17 cellular contexts compared by ENCODE assay signal in the genomic region with DNA sequence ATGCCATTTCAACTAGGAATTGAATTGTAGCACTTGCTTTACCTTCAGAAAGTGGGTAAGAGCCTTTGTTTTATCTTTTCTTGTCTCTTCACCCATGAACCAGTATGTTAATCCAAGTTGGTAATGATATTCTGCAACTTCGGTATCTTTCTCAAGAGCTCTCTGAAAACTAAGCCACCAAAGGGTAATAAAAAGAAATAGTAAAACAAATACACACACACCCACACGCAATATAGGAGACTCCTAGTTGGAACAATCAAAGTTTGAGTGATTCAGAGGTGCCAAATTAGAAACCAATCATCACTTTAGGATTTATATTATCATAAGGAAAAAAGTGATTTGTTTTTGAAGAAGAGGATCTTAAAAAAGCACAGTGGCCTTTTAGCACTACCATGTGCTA. TPM values are rescaled to one million over a fixed set of nuclear protein-coding genes. Genes with fewer than 3 reads are reported as not detected.
DNase-seq lines count a peak whose midpoint lies in the region; ATAC-seq and TF ChIP-seq lines count a peak whose summit lies in the region.
"Had no signal": no experiment of that assay in that cellular context is flagged by ENCODE, and none has a peak within 500 bp of the region (broad histone marks: within the 10 kb centered on the region; RNA-seq: fewer than 3 reads in every experiment).

No MANE protein-coding gene starts in this region.

- H3K4me3 Mint-ChIP-seq in H9 = no peak overlapping the region
- H3K4me3 Mint-ChIP-seq: CD14-positive monocyte; CD4-positive, CD25-positive, alpha-beta regulatory T cell; CD8-positive, alpha-beta T cell had no signal

- H2AK5ac ChIP-seq in H9 (ENCODE audit: insufficient read length, low read length) = no peak overlapping the region

- H3K4me1 Mint-ChIP-seq in H9 = no peaks in the 10 kb centered on the region
- H3K4me1 Mint-ChIP-seq: CD14-positive monocyte had no signal

- H3K27me3 Mint-ChIP-seq in H9 (ENCODE audit: low read depth) = no peaks in the 10 kb centered on the region
- H3K27me3 Mint-ChIP-seq: CD4-positive, CD25-positive, alpha-beta regulatory T cell had no signal

- intact Hi-C loops in left colon (cut with DNase I, micrococcal nuclease) = no loop called here

- no peak overlapping the region for H2BK15ac ChIP-seq in H9 (ENCODE audit: low read depth, low read length)

- H3K9me3 ChIP-seq in Loucy (ENCODE audit: insufficient read depth, low read depth, low read length) = no peaks in the 10 kb centered on the region
- H3K9me3 ChIP-seq in H9 (ENCODE audit: control insufficient read depth, low read depth, low read length) = no peaks in the 10 kb centered on the region
- H3K9me3 ChIP-seq: BE2C, BLaER1, Caco-2 had no signal

- H3K27ac ChIP-seq in H9 (ENCODE audit: insufficient read length, low read depth, low read length) = no peak overlapping the region
- H3K27ac ChIP-seq: BLaER1 had no signal

- H3K23ac ChIP-seq in H9 (ENCODE audit: insufficient read length, low read depth, low read length) = no peak overlapping the region

- ATAC-seq in left colon (peak; percentile 91), GM21447 (IDR thresholded peaks at IDR 0.05; ENCODE audit: unreplicated experiment) (no peak), GM21619 (IDR thresholded peaks at IDR 0.05; ENCODE audit: unreplicated experiment) (no peak)
- ATAC-seq: CD8-positive, alpha-beta T cell had no signal

- H2BK12ac ChIP-seq in H9 (ENCODE audit: insufficient read length, low read depth, low read length) = no peak overlapping the region

- no peak overlapping the region for H2BK120ac ChIP-seq in H9 (ENCODE audit: low read depth, low read length, poor library complexity, severe bottlenecking)

- TF ChIP-seq CTCF in Loucy (conservative IDR thresholded peaks at IDR 0.05; ENCODE audit: low read length) = no peak
- TF ChIP-seq CTCF in H9 (conservative IDR thresholded peaks at IDR 0.05) = no peak

- H3K14ac ChIP-seq in H9 (ENCODE audit: insufficient read depth, low read length) = no peak overlapping the region

- H3K9me3 Mint-ChIP-seq in H9 = no peaks in the 10 kb centered on the region
- H3K9me3 Mint-ChIP-seq: CD14-positive monocyte; CD4-positive, CD25-positive, alpha-beta regulatory T cell; CD8-positive, alpha-beta T cell had no signal

- H3K36me3 ChIP-seq in Loucy (ENCODE audit: insufficient read depth, low read length) = peaks cover 47% of the 10 kb centered on the region

- no CpG with 5 or more reads among the region's 2 CpGs for WGBS in H9 (ENCODE audit: extremely low coverage, insufficient read length, low lambda C conversion rate)

- no peak overlapping the region for H3K18ac ChIP-seq in H9 (ENCODE audit: insufficient read length, low read depth, low read length)

- H3K27ac Mint-ChIP-seq in H9 = no peak overlapping the region
- H3K27ac Mint-ChIP-seq: CD4-positive, CD25-positive, alpha-beta regulatory T cell; CD8-positive, alpha-beta T cell had no signal

- H3F3A ChIP-seq in Loucy (ENCODE audit: low read depth) = no peaks in the 10 kb centered on the region

- no peak overlapping the region for H4K91ac ChIP-seq in H9 (ENCODE audit: insufficient read length, low read depth, low read length)

- H4K5ac ChIP-seq in H9 (ENCODE audit: insufficient read length, low read depth, low read length) = no peak overlapping the region

- no peak overlapping the region for H3K9ac ChIP-seq in Loucy (ENCODE audit: low read depth, low read length, poor library complexity, severe bottlenecking)
- no peak overlapping the region for H3K9ac ChIP-seq in H9 (ENCODE audit: extremely low read depth, insufficient read length, low read length)
- H3K9ac ChIP-seq: BLaER1 had no signal

- H3K4me2 ChIP-seq in Loucy (ENCODE audit: low read depth, low read length, poor library complexity, severe bottlenecking) (peak overlapping the region; percentile 13), H9 (ENCODE audit: insufficient read depth, insufficient read length, low read length) (no peak overlapping the region)
- H3K4me2 ChIP-seq: BLaER1 had no signal

- H4K20me1 ChIP-seq in Loucy (ENCODE audit: insufficient read depth, low read length, poor library complexity, severe bottlenecking) (no peaks in the 10 kb centered on the region), H9 (ENCODE audit: control insufficient read depth, insufficient read depth, insufficient read length) (no peaks in the 10 kb centered on the region)
- H4K20me1 ChIP-seq: BLaER1 had no signal

- H3K4me1 ChIP-seq in Loucy (ENCODE audit: insufficient read depth, low read length, poor library complexity, severe bottlenecking) (peaks cover 13% of the 10 kb centered on the region), H9 (ENCODE audit: insufficient read depth, low read length) (no peaks in the 10 kb centered on the region)
- H3K4me1 ChIP-seq: BE2C, BLaER1, Caco-2 had no signal

- H2BK5ac ChIP-seq in H9 (ENCODE audit: insufficient read length, low read length) = no peak overlapping the region

- H3K56ac ChIP-seq in H9 (ENCODE audit: insufficient read length, low read depth, low read length) = no peak overlapping the region

- no peak overlapping the region for H3T11ph ChIP-seq in H9 (ENCODE audit: low read length)

- peaks cover 6 to 60% (median 50%) of the 10 kb centered on the region in 3 experiments; a peak in 6 of 7 replicates for H3K36me3 Mint-ChIP-seq in H9 (ENCODE audit: insufficient read depth in 1 of 3, low read depth in 3 of 3)

- no peak overlapping the region for H2BK20ac ChIP-seq in H9 (ENCODE audit: low read depth, low read length, poor library complexity, severe bottlenecking)

- H3K4ac ChIP-seq in H9 (ENCODE audit: low read depth, low read length) = no peak overlapping the region

- H3K23me2 ChIP-seq in H9 (ENCODE audit: insufficient read length, low read depth, low read length, poor library complexity, severe bottlenecking) = no peaks in the 10 kb centered on the region

- no peaks in the 10 kb centered on the region for H3K9me2 ChIP-seq in Loucy (replicated peaks; ENCODE audit: low read depth, low read length)

- H2AFZ ChIP-seq in Loucy (ENCODE audit: low read length) = no peak overlapping the region
- no peak overlapping the region for H2AFZ ChIP-seq in H9 (ENCODE audit: low read length)

- no peaks in the 10 kb centered on the region for H3K79me1 ChIP-seq in H9 (ENCODE audit: insufficient read depth, low read depth, low read length, poor library complexity, severe bottlenecking)

- H3K27me3 ChIP-seq in Loucy (ENCODE audit: insufficient read depth, low read length, poor library complexity, severe bottlenecking) = no peaks in the 10 kb centered on the region
- no peaks in the 10 kb centered on the region for H3K27me3 ChIP-seq in H9 (ENCODE audit: insufficient read depth, low read length)
- H3K27me3 ChIP-seq: BE2C, BLaER1 had no signal

- H4K8ac ChIP-seq in H9 (replicated peaks; ENCODE audit: insufficient read length, low read depth, low read length) = no peak overlapping the region

- no peak for DNase-seq in left colon
- no peak for DNase-seq in H9
- DNase-seq: 8988T; ACHN; BE2C; C1 segment of cervical spinal cord; Caco-2; Calu3; CD4-positive, CD25-positive, alpha-beta regulatory T cell; CD8-positive, alpha-beta T cell; DMS79 treated with DMSO at 0.1 percent for 48 hours; GF-D8 had no signal

- no peaks in the 10 kb centered on the region for H3K79me2 ChIP-seq in Loucy (ENCODE audit: insufficient read depth, low read length)
- H3K79me2 ChIP-seq in H9 (ENCODE audit: insufficient read depth, low read length) = no peaks in the 10 kb centered on the region

- no peak overlapping the region for H3K4me3 ChIP-seq in Loucy (ENCODE audit: low read length, poor library complexity, severe bottlenecking)
- H3K4me3 ChIP-seq: BLaER1 had no signal

RNA-seq across cellular contexts. Expression of gene SKIC3, which starts 30.4 kb away (rescaled TPM):
- 10 to 100 TPM; 50.3 to 57.2 TPM for total RNA-seq in left colon
- total RNA-seq in H9 (2021) = 64.7 and 69.3 TPM in 2 replicates

RNA-seq across cellular contexts. Expression of gene ARSK, which starts 30.5 kb away (rescaled TPM):
- 1 to 10 TPM; 2.0 to 2.2 TPM for total RNA-seq in left colon
- total RNA-seq in H9 (2021) = 8.5 and 8.6 TPM in 2 replicates
